ENCODE assay signal across 2 cellular contexts in the genomic region with DNA sequence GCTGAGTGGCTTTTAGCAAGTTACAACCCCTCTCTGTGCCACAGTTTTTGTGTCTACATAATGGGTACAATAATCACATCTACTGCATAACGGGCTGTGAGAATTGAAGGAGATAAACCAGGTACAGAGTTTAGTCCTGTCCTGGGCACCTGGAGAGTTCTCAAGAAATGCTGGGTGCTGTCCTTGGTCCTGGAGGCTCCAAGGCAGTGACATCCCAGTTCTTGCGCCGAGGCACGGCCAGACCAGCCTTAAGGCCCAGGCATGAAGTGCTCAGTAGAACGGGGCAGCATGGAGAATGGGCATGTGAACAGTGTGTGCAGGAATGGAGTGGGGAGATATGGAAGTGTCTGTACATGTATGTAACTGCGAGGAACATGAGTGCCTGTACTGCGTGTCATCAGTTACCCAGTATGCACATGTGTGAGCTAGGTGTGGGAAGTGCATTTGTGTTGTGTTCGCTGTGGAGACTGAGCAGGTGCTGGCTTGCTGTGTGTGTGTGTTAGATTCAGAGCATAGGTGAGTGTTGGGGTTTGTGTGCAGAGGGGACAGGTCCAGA.
TF ChIP-seq lines count a peak whose summit lies in the region.

No MANE protein-coding gene starts in this region.

TF ChIP-seq in K562, 482 proteins besides CTCF, POLR2A, EP300 and RAD21 (continued from another document and continues in another):
- TF ChIP-seq PRMT5 (CRISPR knock-in tag; IDR thresholded peaks at IDR 0.05) (peak; percentile 80; the same call in 1 of the 2 replicates), ZNF311 (CRISPR knock-in tag; IDR thresholded peaks at IDR 0.05) (no peak), FOXK1 (CRISPR knock-in tag; IDR thresholded peaks at IDR 0.05; ENCODE audit: borderline replicate concordance) (0 out of 2 replicates have a peak, but pooled peaks have one; percentile 27), ARID2 (IDR thresholded peaks at IDR 0.05) (no peak), SPI1 (IDR thresholded peaks at IDR 0.05; ENCODE audit: borderline replicate concordance, low read depth, low read length) (no peak), TOE1 (IDR thresholded peaks at IDR 0.05; ENCODE audit: borderline replicate concordance) (no peak), TOE1 (CRISPR knock-in tag; IDR thresholded peaks at IDR 0.05; ENCODE audit: borderline replicate concordance, low read depth) (peak; percentile 31; the same call in 1 of the 2 replicates), NR2C2 (CRISPR knock-in tag; IDR thresholded peaks at IDR 0.05) (peak; percentile 77), NR2C2 (tag; IDR thresholded peaks at IDR 0.05) (no peak)
- TF ChIP-seq, protein P1, sequence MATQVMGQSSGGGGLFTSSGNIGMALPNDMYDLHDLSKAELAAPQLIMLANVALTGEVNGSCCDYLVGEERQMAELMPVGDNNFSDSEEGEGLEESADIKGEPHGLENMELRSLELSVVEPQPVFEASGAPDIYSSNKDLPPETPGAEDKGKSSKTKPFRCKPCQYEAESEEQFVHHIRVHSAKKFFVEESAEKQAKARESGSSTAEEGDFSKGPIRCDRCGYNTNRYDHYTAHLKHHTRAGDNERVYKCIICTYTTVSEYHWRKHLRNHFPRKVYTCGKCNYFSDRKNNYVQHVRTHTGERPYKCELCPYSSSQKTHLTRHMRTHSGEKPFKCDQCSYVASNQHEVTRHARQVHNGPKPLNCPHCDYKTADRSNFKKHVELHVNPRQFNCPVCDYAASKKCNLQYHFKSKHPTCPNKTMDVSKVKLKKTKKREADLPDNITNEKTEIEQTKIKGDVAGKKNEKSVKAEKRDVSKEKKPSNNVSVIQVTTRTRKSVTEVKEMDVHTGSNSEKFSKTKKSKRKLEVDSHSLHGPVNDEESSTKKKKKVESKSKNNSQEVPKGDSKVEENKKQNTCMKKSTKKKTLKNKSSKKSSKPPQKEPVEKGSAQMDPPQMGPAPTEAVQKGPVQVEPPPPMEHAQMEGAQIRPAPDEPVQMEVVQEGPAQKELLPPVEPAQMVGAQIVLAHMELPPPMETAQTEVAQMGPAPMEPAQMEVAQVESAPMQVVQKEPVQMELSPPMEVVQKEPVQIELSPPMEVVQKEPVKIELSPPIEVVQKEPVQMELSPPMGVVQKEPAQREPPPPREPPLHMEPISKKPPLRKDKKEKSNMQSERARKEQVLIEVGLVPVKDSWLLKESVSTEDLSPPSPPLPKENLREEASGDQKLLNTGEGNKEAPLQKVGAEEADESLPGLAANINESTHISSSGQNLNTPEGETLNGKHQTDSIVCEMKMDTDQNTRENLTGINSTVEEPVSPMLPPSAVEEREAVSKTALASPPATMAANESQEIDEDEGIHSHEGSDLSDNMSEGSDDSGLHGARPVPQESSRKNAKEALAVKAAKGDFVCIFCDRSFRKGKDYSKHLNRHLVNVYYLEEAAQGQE (CRISPR knock-in tag; IDR thresholded peaks at IDR 0.05; ENCODE audit: low read depth), result peak; percentile 93
- TF ChIP-seq, protein P2, sequence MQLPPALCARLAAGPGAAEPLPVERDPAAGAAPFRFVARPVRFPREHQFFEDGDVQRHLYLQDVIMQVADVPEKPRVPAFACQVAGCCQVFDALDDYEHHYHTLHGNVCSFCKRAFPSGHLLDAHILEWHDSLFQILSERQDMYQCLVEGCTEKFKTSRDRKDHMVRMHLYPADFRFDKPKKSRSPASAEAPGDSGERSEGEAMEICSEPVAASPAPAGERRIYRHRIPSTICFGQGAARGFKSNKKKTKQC (CRISPR knock-in tag; IDR thresholded peaks at IDR 0.05), result peak; percentile 72
- TF ChIP-seq, protein P3, sequence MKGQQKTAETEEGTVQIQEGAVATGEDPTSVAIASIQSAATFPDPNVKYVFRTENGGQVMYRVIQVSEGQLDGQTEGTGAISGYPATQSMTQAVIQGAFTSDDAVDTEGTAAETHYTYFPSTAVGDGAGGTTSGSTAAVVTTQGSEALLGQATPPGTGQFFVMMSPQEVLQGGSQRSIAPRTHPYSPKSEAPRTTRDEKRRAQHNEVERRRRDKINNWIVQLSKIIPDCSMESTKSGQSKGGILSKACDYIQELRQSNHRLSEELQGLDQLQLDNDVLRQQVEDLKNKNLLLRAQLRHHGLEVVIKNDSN (CRISPR knock-in tag; IDR thresholded peaks at IDR 0.05), result no peak; the same call in 1 of the 2 replicates
- TF ChIP-seq, protein P4, sequence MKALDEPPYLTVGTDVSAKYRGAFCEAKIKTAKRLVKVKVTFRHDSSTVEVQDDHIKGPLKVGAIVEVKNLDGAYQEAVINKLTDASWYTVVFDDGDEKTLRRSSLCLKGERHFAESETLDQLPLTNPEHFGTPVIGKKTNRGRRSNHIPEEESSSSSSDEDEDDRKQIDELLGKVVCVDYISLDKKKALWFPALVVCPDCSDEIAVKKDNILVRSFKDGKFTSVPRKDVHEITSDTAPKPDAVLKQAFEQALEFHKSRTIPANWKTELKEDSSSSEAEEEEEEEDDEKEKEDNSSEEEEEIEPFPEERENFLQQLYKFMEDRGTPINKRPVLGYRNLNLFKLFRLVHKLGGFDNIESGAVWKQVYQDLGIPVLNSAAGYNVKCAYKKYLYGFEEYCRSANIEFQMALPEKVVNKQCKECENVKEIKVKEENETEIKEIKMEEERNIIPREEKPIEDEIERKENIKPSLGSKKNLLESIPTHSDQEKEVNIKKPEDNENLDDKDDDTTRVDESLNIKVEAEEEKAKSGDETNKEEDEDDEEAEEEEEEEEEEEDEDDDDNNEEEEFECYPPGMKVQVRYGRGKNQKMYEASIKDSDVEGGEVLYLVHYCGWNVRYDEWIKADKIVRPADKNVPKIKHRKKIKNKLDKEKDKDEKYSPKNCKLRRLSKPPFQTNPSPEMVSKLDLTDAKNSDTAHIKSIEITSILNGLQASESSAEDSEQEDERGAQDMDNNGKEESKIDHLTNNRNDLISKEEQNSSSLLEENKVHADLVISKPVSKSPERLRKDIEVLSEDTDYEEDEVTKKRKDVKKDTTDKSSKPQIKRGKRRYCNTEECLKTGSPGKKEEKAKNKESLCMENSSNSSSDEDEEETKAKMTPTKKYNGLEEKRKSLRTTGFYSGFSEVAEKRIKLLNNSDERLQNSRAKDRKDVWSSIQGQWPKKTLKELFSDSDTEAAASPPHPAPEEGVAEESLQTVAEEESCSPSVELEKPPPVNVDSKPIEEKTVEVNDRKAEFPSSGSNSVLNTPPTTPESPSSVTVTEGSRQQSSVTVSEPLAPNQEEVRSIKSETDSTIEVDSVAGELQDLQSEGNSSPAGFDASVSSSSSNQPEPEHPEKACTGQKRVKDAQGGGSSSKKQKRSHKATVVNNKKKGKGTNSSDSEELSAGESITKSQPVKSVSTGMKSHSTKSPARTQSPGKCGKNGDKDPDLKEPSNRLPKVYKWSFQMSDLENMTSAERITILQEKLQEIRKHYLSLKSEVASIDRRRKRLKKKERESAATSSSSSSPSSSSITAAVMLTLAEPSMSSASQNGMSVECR (CRISPR knock-in tag; IDR thresholded peaks at IDR 0.05), result peak; percentile 24; the same call in 1 of the 2 replicates
- TF ChIP-seq, protein P5, sequence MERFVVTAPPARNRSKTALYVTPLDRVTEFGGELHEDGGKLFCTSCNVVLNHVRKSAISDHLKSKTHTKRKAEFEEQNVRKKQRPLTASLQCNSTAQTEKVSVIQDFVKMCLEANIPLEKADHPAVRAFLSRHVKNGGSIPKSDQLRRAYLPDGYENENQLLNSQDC (CRISPR knock-in tag; IDR thresholded peaks at IDR 0.05), result no peak

TF ChIP-seq in liver, 16 proteins besides CTCF, POLR2A, EP300 and RAD21:
- TF ChIP-seq, protein P1 (IDR thresholded peaks at IDR 0.05), result peak; percentile 96
- TF ChIP-seq HNF4G (IDR thresholded peaks at IDR 0.05) (no peak), EGR1 (IDR thresholded peaks at IDR 0.05; ENCODE audit: low read depth in 2 of 2) (no peak), JUND (IDR thresholded peaks at IDR 0.05) (no peak)
- TF ChIP-seq, protein P6, sequence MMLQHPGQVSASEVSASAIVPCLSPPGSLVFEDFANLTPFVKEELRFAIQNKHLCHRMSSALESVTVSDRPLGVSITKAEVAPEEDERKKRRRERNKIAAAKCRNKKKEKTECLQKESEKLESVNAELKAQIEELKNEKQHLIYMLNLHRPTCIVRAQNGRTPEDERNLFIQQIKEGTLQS (IDR thresholded peaks at IDR 0.05), result no peak
